Comparison of ENCODE assay signal across 36 cellular contexts in the genomic region with DNA sequence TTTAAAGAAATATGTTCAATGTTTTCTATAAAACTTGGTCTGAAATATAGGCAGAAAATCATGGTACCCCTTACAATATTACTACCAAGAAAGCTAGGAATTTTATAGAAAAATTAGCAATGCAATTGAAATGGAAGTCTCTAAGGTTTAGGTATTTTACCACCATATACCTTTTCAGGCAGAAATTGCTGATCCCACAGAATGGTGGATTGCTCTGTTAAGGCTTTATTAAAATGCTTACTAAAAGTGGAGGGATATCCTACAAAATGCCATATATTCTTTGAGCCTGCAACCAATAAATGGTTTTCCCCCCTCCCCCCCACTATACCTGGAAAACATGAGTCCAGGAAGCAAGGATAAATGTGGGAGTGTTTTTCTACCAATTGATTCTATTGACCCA.
"Had no signal": no experiment of that assay in that cellular context is flagged by ENCODE, and none has a peak within 500 bp of the region (broad histone marks: within the 10 kb centered on the region; RNA-seq: fewer than 3 reads in every experiment).

No MANE protein-coding gene starts in this region.

- DNase-seq: Karpas-422, Kasumi-1, MG63, MM.1S, MV-4-11, NCI-H1048, NCI-H1092, NCI-H1092 treated with DMSO at 0.1 percent for 48 hours, NCI-H1105, NCI-H1105 treated with DMSO at 0.1 percent for 48 hours, NCI-H1417, NCI-H1417 treated with DMSO at 0.1 percent for 48 hours, NCI-H1436, NCI-H1436 treated with DMSO at 0.1 percent for 48 hours, NCI-H146, NCI-H1694, NCI-H1694 treated with DMSO at 0.1 percent for 48 hours, NCI-H187, NCI-H187 treated with DMSO at 0.1 percent for 48 hours, NCI-H1930, NCI-H2029, NCI-H2029 treated with DMSO at 0.1 percent for 48 hours, NCI-H2081, NCI-H2081 treated with DMSO at 0.1 percent for 48 hours, NCI-H2107, NCI-H2171, NCI-H2171 treated with DMSO at 0.1 percent for 48 hours, NCI-H2227 treated with DMSO at 0.1 percent for 48 hours, NCI-H226, NCI-H345, NCI-H446, NCI-H446 treated with DMSO at 0.1 percent for 48 hours, NCI-H510A, NCI-H510A treated with DMSO at 0.1 percent for 48 hours, NCI-H524, NCI-H524 treated with DMSO at 0.1 percent for 48 hours had no signal

- H3K4me3 ChIP-seq: MG63 had no signal

- H3K36me3 ChIP-seq: MG63 had no signal

- H3K27me3 ChIP-seq: MG63 had no signal

- H3K9me3 ChIP-seq: MG63 had no signal
